Comparison of ENCODE assay signal across 13 cellular contexts in genomic region chr1:220732137-220732536, GRCh38. TPM values are rescaled to one million over a fixed set of nuclear protein-coding genes. Genes with fewer than 3 reads are reported as not detected.
DNase-seq lines count a peak whose midpoint lies in the region; ATAC-seq and TF ChIP-seq lines count a peak whose summit lies in the region.
"Had no signal": no experiment of that assay in that cellular context is flagged by ENCODE, and none has a peak within 500 bp of the region (broad histone marks: within the 10 kb centered on the region; RNA-seq: fewer than 3 reads in every experiment).

No MANE protein-coding gene starts in this region.

- no peak for TF ChIP-seq POLR2A in sigmoid colon (IDR thresholded peaks at IDR 0.05)

- WGBS in heart right ventricle, 2 donors = 50 to 70% methylated on average over 3 of the region's 3 CpGs
- WGBS in sigmoid colon, 2 donors = 42 to 56% methylated on average over 3 of the region's 3 CpGs

- H3K36me3 ChIP-seq in heart right ventricle = no peaks in the 10 kb centered on the region
- H3K36me3 ChIP-seq in sigmoid colon = no peaks in the 10 kb centered on the region

- H3K36me3 Mint-ChIP-seq in activated CD8-positive, alpha-beta T cell treated with anti-CD3 and anti-CD28 coated beads, Interleukin-2, amount 10 ng/mL, durations not matched to agents 7 days and 5 days (ENCODE audit: low read depth) = no peaks in the 10 kb centered on the region
- H3K36me3 Mint-ChIP-seq: CD4-positive, alpha-beta memory T cell had no signal

- intact Hi-C loops in heart right ventricle (cut with DNase I) = loop anchor here in 9 of 10 donors (1.0 to 10.0 kb wide), 7 partner anchors 40 to 457 kb away; partner anchors contain the start of genes C1orf115 (in 7 of the 9) and RAB3GAP2 (in 1 of the 9)
- intact Hi-C loops in sigmoid colon (cut with DNase I) = no loop called here

- H3K27ac Mint-ChIP-seq in activated CD8-positive, alpha-beta T cell treated with anti-CD3 and anti-CD28 coated beads, Interleukin-2, amount 10 ng/mL, durations not matched to agents 7 days and 5 days = no peak overlapping the region

- no peaks in the 10 kb centered on the region for H3K27me3 ChIP-seq in heart right ventricle
- no peaks in the 10 kb centered on the region for H3K27me3 ChIP-seq in sigmoid colon

- DNase-seq in EH (ENCODE audit: low read depth) (peak; percentile 27), RPMI7951 (ENCODE audit: low read depth) (peak; percentile 13), heart right ventricle (no peak), sigmoid colon (no peak), NCI-H1417 (lab: John Stamatoyannopoulos, UW) (no peak), NCI-H226 (no peak)
- no peak for DNase-seq in activated CD8-positive, alpha-beta T cell treated with anti-CD3 and anti-CD28 coated beads, Interleukin-2, amount 10 ng/mL, durations not matched to agents 7 days and 5 days
- DNase-seq: activated CD4-positive, alpha-beta T cell treated with anti-CD3 and anti-CD28 coated beads for 1 hour; activated effector memory CD4-positive, alpha-beta T cell treated with Interleukin-2 at 50 U/mL for 16 hours; CD4-positive, alpha-beta memory T cell; NCI-H1092 treated with DMSO at 0.1 percent for 48 hours; NCI-H82 had no signal

- H3K27me3 Mint-ChIP-seq in activated CD8-positive, alpha-beta T cell treated with anti-CD3 and anti-CD28 coated beads, Interleukin-2, amount 10 ng/mL, durations not matched to agents 7 days and 5 days (ENCODE audit: low read depth) = peaks cover 3% of the 10 kb centered on the region

- no peak overlapping the region for H3K4me3 Mint-ChIP-seq in activated CD8-positive, alpha-beta T cell treated with anti-CD3 and anti-CD28 coated beads, Interleukin-2, amount 10 ng/mL, durations not matched to agents 7 days and 5 days

- peak overlapping the region in 4 of 10 donors; percentile 35 to 44 (median 40) for H3K4me3 ChIP-seq in heart right ventricle
- H3K4me3 ChIP-seq in sigmoid colon = no peak overlapping the region

- POLR2A ChIA-PET in activated CD8-positive, alpha-beta T cell treated with anti-CD3 and anti-CD28 coated beads, Interleukin-2, amount 10 ng/mL, durations not matched to agents 7 days and 5 days (lab: Charles Lee) = no interaction called here

- TF ChIP-seq EP300 in sigmoid colon (IDR thresholded peaks at IDR 0.05) = no peak

- peaks cover 0 to 25% (median 18%) of the 10 kb centered on the region in 9 donors for H3K4me1 ChIP-seq in heart right ventricle
- peaks cover 0 to 22% (median 11%) of the 10 kb centered on the region in 4 donors for H3K4me1 ChIP-seq in sigmoid colon

- H3K4me1 Mint-ChIP-seq in activated CD8-positive, alpha-beta T cell treated with anti-CD3 and anti-CD28 coated beads, Interleukin-2, amount 10 ng/mL, durations not matched to agents 7 days and 5 days (ENCODE audit: low read depth) = peaks cover 10% of the 10 kb centered on the region

- ATAC-seq in heart right ventricle (peak in 6 of 8 donors; percentile 3 to 38 (median 34)), GM18861 (IDR thresholded peaks at IDR 0.05; ENCODE audit: unreplicated experiment) (no peak)
- no peak for ATAC-seq in activated CD8-positive, alpha-beta T cell treated with anti-CD3 and anti-CD28 coated beads, Interleukin-2, amount 10 ng/mL, durations not matched to agents 7 days and 5 days

- H3K9me3 ChIP-seq in heart right ventricle (no peaks in the 10 kb centered on the region), sigmoid colon (no peaks in the 10 kb centered on the region)

- H3K9me3 Mint-ChIP-seq in activated CD8-positive, alpha-beta T cell treated with anti-CD3 and anti-CD28 coated beads, Interleukin-2, amount 10 ng/mL, durations not matched to agents 7 days and 5 days (ENCODE audit: insufficient read depth) = no peaks in the 10 kb centered on the region
- H3K9me3 Mint-ChIP-seq: CD4-positive, alpha-beta memory T cell had no signal

- TF ChIP-seq CTCF in heart right ventricle (IDR thresholded peaks at IDR 0.05) (no peak), sigmoid colon (IDR thresholded peaks at IDR 0.05) (no peak)

- peak overlapping the region; percentile 7 to 93 (median 78) for H3K27ac ChIP-seq in heart right ventricle
- H3K27ac ChIP-seq in sigmoid colon = peak overlapping the region; percentile 33 to 68 (median 42)

- CTCF ChIA-PET in activated CD8-positive, alpha-beta T cell treated with anti-CD3 and anti-CD28 coated beads, Interleukin-2, amount 10 ng/mL, durations not matched to agents 7 days and 5 days (lab: Charles Lee) = no interaction called here

RNA-seq across cellular contexts. Expression of gene MTARC2, which starts 16.0 kb away (rescaled TPM):
- 1.1 and 2.4 TPM in 2 replicates for total RNA-seq in RPMI7951 (2014; rRNA removed; shearing (Covaris generic))
- total RNA-seq in heart right ventricle = 10 to 100 TPM; 16.2 to 32.3 (median 26.6) TPM
- polyA plus RNA-seq in heart right ventricle = 10 to 100 TPM; 13.0 to 30.4 TPM
- total RNA-seq in sigmoid colon = 10 to 100 TPM; 11.4 to 22.7 (median 18.8) TPM
- polyA plus RNA-seq in sigmoid colon = 10 to 100 TPM in 1 of 3 donors, 1 to 10 TPM in 2; 4.8 to 11.9 (median 6.0) TPM
- not detected for total RNA-seq in activated CD8-positive, alpha-beta T cell treated with anti-CD3 and anti-CD28 coated beads, Interleukin-2, amount 10 ng/mL, durations not matched to agents 7 days and 5 days
- total RNA-seq: CD4-positive, alpha-beta memory T cell had no signal

RNA-seq across cellular contexts. Expression of gene C1orf115, which starts 42.0 kb away (rescaled TPM):
- total RNA-seq in RPMI7951 (2014; rRNA removed; shearing (Covaris generic)) = 0.72 and 0.88 TPM in 2 replicates
- 10 to 100 TPM in 7 of 10 donors, 1 to 10 TPM in 3; 6.2 to 24.8 (median 12.5) TPM for total RNA-seq in heart right ventricle
- polyA plus RNA-seq in heart right ventricle = 10 to 100 TPM; 13.3 to 20.0 TPM
- 1 to 10 TPM; 3.9 to 8.9 (median 7.4) TPM for total RNA-seq in sigmoid colon
- 100 to 1,000 TPM in 2 of 3 donors, 10 to 100 TPM in 1; 33.7 to 197 (median 114) TPM for polyA plus RNA-seq in sigmoid colon
- total RNA-seq in activated CD8-positive, alpha-beta T cell treated with anti-CD3 and anti-CD28 coated beads, Interleukin-2, amount 10 ng/mL, durations not matched to agents 7 days and 5 days = under 1 TPM; 0.08 to 0.10 TPM

RNA-seq across cellular contexts. Expression of gene MTARC1, which starts 54.6 kb away (rescaled TPM):
- total RNA-seq in RPMI7951 (2014; rRNA removed; shearing (Covaris generic)) = 0.29 TPM in 1 of 2 replicates, not detected in the other
- total RNA-seq in heart right ventricle (10 to 100 TPM in 4 of 10 donors, 1 to 10 TPM in 6; 4.4 to 24.4 (median 8.4) TPM), sigmoid colon (10 to 100 TPM in 2 of 4 donors, 1 to 10 TPM in 2; 5.3 to 13.2 (median 8.6) TPM)
- polyA plus RNA-seq in heart right ventricle (10 to 100 TPM in 1 of 2 donors, 1 to 10 TPM in 1; 4.7 to 11.7 TPM), sigmoid colon (10 to 100 TPM in 2 of 3 donors, 1 to 10 TPM in 1; 8.6 to 31.4 (median 15.6) TPM)
- not detected for total RNA-seq in activated CD8-positive, alpha-beta T cell treated with anti-CD3 and anti-CD28 coated beads, Interleukin-2, amount 10 ng/mL, durations not matched to agents 7 days and 5 days
- total RNA-seq: CD4-positive, alpha-beta memory T cell had no signal
- polyA plus RNA-seq: CD4-positive, alpha-beta memory T cell had no signal

Comparison
In these comparisons a context has a peak if more than half of its experiments do, and no peak if none do; other contexts are left out.
1. DNase-seq: peak in EH (single experiment) and RPMI7951 (single experiment); none in heart right ventricle (0 of 2), sigmoid colon (single experiment), NCI-H1417 (0 of 3), NCI-H226 (single experiment) and activated CD8-positive, alpha-beta T cell treated with anti-CD3 and anti-CD28 coated beads, Interleukin-2, amount 10 ng/mL, durations not matched to agents 7 days and 5 days (single experiment).
2. ATAC-seq: peak in heart right ventricle (6 of 8); none in GM18861 (single experiment) and activated CD8-positive, alpha-beta T cell treated with anti-CD3 and anti-CD28 coated beads, Interleukin-2, amount 10 ng/mL, durations not matched to agents 7 days and 5 days (single experiment).